ENCODE assay signal across 29 cellular contexts in genomic region chr14:71730471-71730870, GRCh38.
DNase-seq lines count a peak whose midpoint lies in the region; TF ChIP-seq lines count a peak whose summit lies in the region.
"Had no signal": no experiment of that assay in that cellular context is flagged by ENCODE, and none has a peak within 500 bp of the region (broad histone marks: within the 10 kb centered on the region; RNA-seq: fewer than 3 reads in every experiment).

No MANE protein-coding gene starts in this region.

- H3K27ac ChIP-seq in osteoblast (ENCODE audit: low read depth, low read length) (peak overlapping the region; percentile 52), esophagus squamous epithelium (no peak overlapping the region)
- H3K27ac ChIP-seq: BLaER1, neutrophil, psoas muscle, tibial nerve had no signal

- no peaks in the 10 kb centered on the region for H4K20me1 ChIP-seq in osteoblast (ENCODE audit: insufficient read depth, low read length)
- H4K20me1 ChIP-seq: BLaER1 had no signal

- no peak overlapping the region for H3K4me2 ChIP-seq in osteoblast (ENCODE audit: insufficient read depth, low read length)
- H3K4me2 ChIP-seq: BLaER1 had no signal

- 75% methylated on average over 1 of the region's 1 CpG for WGBS in esophagus squamous epithelium, 2 donors

- H3K79me2 ChIP-seq in osteoblast (ENCODE audit: insufficient read depth, low read length) = peaks cover 12% of the 10 kb centered on the region

- TF ChIP-seq POLR2A in esophagus squamous epithelium (IDR thresholded peaks at IDR 0.05) = no peak

- CTCF ChIA-PET in activated CD4-positive, alpha-beta T cell treated with anti-CD3 and anti-CD28 coated beads, Interleukin-2, amount 10 ng/mL, durations not matched to agents 7 days and 5 days (lab: Charles Lee) = no interaction called here

- H2AFZ ChIP-seq in osteoblast (ENCODE audit: low read length) = no peak overlapping the region

- H3K4me3 ChIP-seq in AG10803 (ENCODE audit: low read length) = no peak overlapping the region
- no peak overlapping the region for H3K4me3 ChIP-seq in osteoblast (ENCODE audit: insufficient read depth, low read length)
- no peak overlapping the region for H3K4me3 ChIP-seq in esophagus squamous epithelium
- H3K4me3 ChIP-seq: BLaER1, psoas muscle, tibial nerve had no signal

- H3K27ac Mint-ChIP-seq in HFFc6 = peak overlapping the region; percentile 89
- H3K27ac Mint-ChIP-seq in activated CD4-positive, alpha-beta T cell treated with anti-CD3 and anti-CD28 coated beads, Interleukin-2, amount 10 ng/mL, durations not matched to agents 7 days and 5 days = no peak overlapping the region
- H3K27ac Mint-ChIP-seq: activated T-cell treated with anti-CD3 and anti-CD28 coated beads, Interleukin-2, amount 50 U/mL, for 24 hours; T-helper 2 cell treated with Interferon-gamma antibody and Interleukin-4, amounts not matched to agents 5 μg/mL and 100 μg/mL, for 36 hours had no signal

- H3K36me3 Mint-ChIP-seq in HFFc6 (ENCODE audit: low read depth) = peaks cover 69% of the 10 kb centered on the region
- peaks cover 28% of the 10 kb centered on the region for H3K36me3 Mint-ChIP-seq in activated CD4-positive, alpha-beta T cell treated with anti-CD3 and anti-CD28 coated beads, Interleukin-2, amount 10 ng/mL, durations not matched to agents 7 days and 5 days (ENCODE audit: low read depth)

- intact Hi-C loops in esophagus squamous epithelium (cut with DNase I) = no loop called here

- H3K27me3 Mint-ChIP-seq in HFFc6 (ENCODE audit: insufficient read depth) = peaks cover 8% of the 10 kb centered on the region
- H3K27me3 Mint-ChIP-seq in activated CD4-positive, alpha-beta T cell treated with anti-CD3 and anti-CD28 coated beads, Interleukin-2, amount 10 ng/mL, durations not matched to agents 7 days and 5 days = no peaks in the 10 kb centered on the region
- H3K27me3 Mint-ChIP-seq: activated T-cell treated with anti-CD3 and anti-CD28 coated beads, Interleukin-2, amount 50 U/mL, for 24 hours; central memory CD8-positive, alpha-beta T cell; memory B cell had no signal

- H3K27me3 ChIP-seq in osteoblast (ENCODE audit: insufficient read depth, low read length) = no peaks in the 10 kb centered on the region
- no peaks in the 10 kb centered on the region for H3K27me3 ChIP-seq in esophagus squamous epithelium
- H3K27me3 ChIP-seq: BLaER1, neutrophil, tibial nerve had no signal

- peaks cover 39% of the 10 kb centered on the region for H3K4me1 ChIP-seq in osteoblast (ENCODE audit: insufficient read depth, low read length)
- H3K4me1 ChIP-seq in esophagus squamous epithelium = peaks cover 0 to 12% (median 5%) of the 10 kb centered on the region in 3 donors
- H3K4me1 ChIP-seq: BLaER1, psoas muscle had no signal

- H3K4me3 Mint-ChIP-seq in HFFc6 = no peak overlapping the region; the same call in 1 of the 2 replicates
- no peak overlapping the region for H3K4me3 Mint-ChIP-seq in activated CD4-positive, alpha-beta T cell treated with anti-CD3 and anti-CD28 coated beads, Interleukin-2, amount 10 ng/mL, durations not matched to agents 7 days and 5 days
- H3K4me3 Mint-ChIP-seq: activated T-cell treated with anti-CD3 and anti-CD28 coated beads, Interleukin-2, amount 50 U/mL, for 24 hours; central memory CD8-positive, alpha-beta T cell; memory B cell; T-helper 2 cell treated with Interferon-gamma antibody and Interleukin-4, amounts not matched to agents 5 μg/mL and 100 μg/mL, for 36 hours had no signal

- DNase-seq in AG10803 (ENCODE audit: low read depth) (peak; percentile 80), HFFc6 (peak; percentile 45), astrocyte of the hippocampus (ENCODE audit: low read depth, low spot score) (peak; percentile 34), osteoblast (ENCODE audit: insufficient read length, low spot score, missing footprints) (no peak), esophagus squamous epithelium (lab: John Stamatoyannopoulos, UW) (no peak), GM03348 (ENCODE audit: low spot score) (no peak)
- DNase-seq in activated CD4-positive, alpha-beta T cell treated with anti-CD3 and anti-CD28 coated beads, Interleukin-2, amount 10 ng/mL, durations not matched to agents 7 days and 5 days = no peak
- DNase-seq: ACHN; activated CD4-positive, alpha-beta T cell treated with anti-CD3 and anti-CD28 coated beads for 4 hours; activated naive CD4-positive, alpha-beta T cell treated with Interleukin-2 at 50 U/mL for 16 hours; activated T-cell treated with anti-CD3 and anti-CD28 coated beads, Interleukin-2, amount 50 U/mL, for 24 hours; aorta; GF-D8; HCEC 1CT; Karpas-422; NCI-H1092; NCI-H1694 treated with DMSO at 0.1 percent for 48 hours; NCI-H2171; NCI-H524; PC-3; psoas muscle; stimulated activated CD4-positive, alpha-beta T cell treated with anti-CD3 and anti-CD28 coated beads, Interleukin-1b, Interleukin-23, amount 100 ng/mL, for 48 hours; stimulated activated CD8-positive, alpha-beta memory T cell treated with anti-CD3 and anti-CD28 coated beads, Interleukin-4, amount 100 ng/mL, for 48 hours had no signal

- POLR2A ChIA-PET in activated CD4-positive, alpha-beta T cell treated with anti-CD3 and anti-CD28 coated beads, Interleukin-2, amount 10 ng/mL, durations not matched to agents 7 days and 5 days (lab: Charles Lee) = no interaction called here

- H3K9me3 ChIP-seq in osteoblast (ENCODE audit: low read depth, low read length) (no peaks in the 10 kb centered on the region), esophagus squamous epithelium (no peaks in the 10 kb centered on the region)
- H3K9me3 ChIP-seq: BLaER1, neutrophil, psoas muscle, tibial nerve had no signal

- peaks cover 82% of the 10 kb centered on the region for H3K4me1 Mint-ChIP-seq in HFFc6 (ENCODE audit: low read depth)
- no peaks in the 10 kb centered on the region for H3K4me1 Mint-ChIP-seq in activated CD4-positive, alpha-beta T cell treated with anti-CD3 and anti-CD28 coated beads, Interleukin-2, amount 10 ng/mL, durations not matched to agents 7 days and 5 days
- H3K4me1 Mint-ChIP-seq: central memory CD8-positive, alpha-beta T cell; memory B cell had no signal

- no peaks in the 10 kb centered on the region for H3K9me3 Mint-ChIP-seq in HFFc6
- no peaks in the 10 kb centered on the region for H3K9me3 Mint-ChIP-seq in activated CD4-positive, alpha-beta T cell treated with anti-CD3 and anti-CD28 coated beads, Interleukin-2, amount 10 ng/mL, durations not matched to agents 7 days and 5 days
- H3K9me3 Mint-ChIP-seq: activated T-cell treated with anti-CD3 and anti-CD28 coated beads, Interleukin-2, amount 50 U/mL, for 24 hours; central memory CD8-positive, alpha-beta T cell; memory B cell; T-helper 2 cell treated with Interferon-gamma antibody and Interleukin-4, amounts not matched to agents 5 μg/mL and 100 μg/mL, for 36 hours had no signal

- TF ChIP-seq CTCF in AG10803 (conservative IDR thresholded peaks at IDR 0.05; ENCODE audit: low read length) (no peak), HFFc6 (IDR thresholded peaks at IDR 0.05) (no peak), osteoblast (IDR thresholded peaks at IDR 0.05; ENCODE audit: extremely low read depth, low read depth, low read length) (no peak), esophagus squamous epithelium (IDR thresholded peaks at IDR 0.05) (no peak)

- H3K36me3 ChIP-seq in osteoblast (ENCODE audit: insufficient read depth, low read length) (peaks cover 85% of the 10 kb centered on the region), esophagus squamous epithelium (peaks cover 0 to 92% (median 5%) of the 10 kb centered on the region in 3 donors)

Comparison
In these comparisons a context has a peak if more than half of its experiments do, and no peak if none do; other contexts are left out.
1. DNase-seq: peak in AG10803 (single experiment), HFFc6 (single experiment) and astrocyte of the hippocampus (single experiment); none in osteoblast (single experiment), esophagus squamous epithelium (single experiment), activated CD4-positive, alpha-beta T cell treated with anti-CD3 and anti-CD28 coated beads, Interleukin-2, amount 10 ng/mL, durations not matched to agents 7 days and 5 days (single experiment) and GM03348 (single experiment).